In genomic region chr3:47824541-47825473, GRCh38 we compare ENCODE assay signal across 9 cellular contexts. TPM values are rescaled to one million over a fixed set of nuclear protein-coding genes. Genes with fewer than 3 reads are reported as not detected.
A peak's percentile ranks its signal among the peaks of the same experiment; 100 is the strongest.
DNase-seq lines count a peak whose midpoint lies in the region; ATAC-seq, FAIRE-seq and TF ChIP-seq lines count a peak whose summit lies in the region.
"Had no signal": no experiment of that assay in that cellular context is flagged by ENCODE, and none has a peak within 500 bp of the region (broad histone marks: within the 10 kb centered on the region; RNA-seq: fewer than 3 reads in every experiment).

No MANE protein-coding gene starts in this region.

- H4K20me1 ChIP-seq in HepG2 (ENCODE audit: insufficient read depth, low read length), result no peaks in the 10 kb centered on the region; the same call in 1 of the 2 replicates

- H3K27ac ChIP-seq in HepG2 (ENCODE audit: extremely low read length, insufficient read depth, low read length), result peak overlapping the region; percentile 73

- peak overlapping the region; percentile 86 for H3K4me2 ChIP-seq in HepG2 (ENCODE audit: low read depth, low read length)

- H3K27me3 ChIP-seq in HepG2 (ENCODE audit: control insufficient read depth in 1 of 2, insufficient read depth in 2 of 2, low read length in 2 of 2), result no peaks in the 10 kb centered on the region; a peak in 1 of 5 replicates

- in situ Hi-C loops in HepG2 (cut with HindIII; ENCODE audit: extremely low pct_ligation_motif_present, low pct_unique_long_range_greater_than_20kb), result no loop called here

- H3K79me2 ChIP-seq in HepG2 (ENCODE audit: insufficient read depth, low read length), result peaks cover 28% of the 10 kb centered on the region

- peak; percentile 99 for DNase-seq in AG20443 (ENCODE audit: low spot score)
- DNase-seq in NCI-H446 (lab: John Stamatoyannopoulos, UW), result peak; percentile 17 to 74
- DNase-seq in activated CD4-positive, alpha-beta T cell treated with anti-CD3 and anti-CD28 coated beads for 48 hours, result peak; percentile 84
- DNase-seq in dedifferentiated amniotic fluid mesenchymal stem cell (ENCODE audit: extremely low spot score), result peak; percentile 77
- DNase-seq in HepG2 (ENCODE audit: low spot score), result peak; percentile 69
- peak; percentile 79 for DNase-seq in stimulated activated CD4-positive, alpha-beta T cell treated with anti-CD3 and anti-CD28 coated beads, Interleukin-4, amount 100 ng/mL, for 1 hour

- WGBS in HepG2 (ENCODE audit: low lambda C conversion rate), result 17% methylated on average over 14 of the region's 77 CpGs

- peak; percentile 85 for TF ChIP-seq RAD21 in HepG2 (CRISPR knock-in tag; IDR thresholded peaks at IDR 0.05)

- peak overlapping the region; percentile 92 for H2AFZ ChIP-seq in HepG2 (ENCODE audit: low read length)

- POLR2A ChIA-PET in HepG2 (lab: Yijun Ruan, JAX), result interaction anchor here (0.6 to 3.0 kb wide), 13 partner anchors 10 to 445 kb away, joined by 3 to 14 read pairs (median 7); partner anchors contain the start of gene DHX30

- peaks cover 9 to 24% of the 10 kb centered on the region in 2 experiments for H3K36me3 ChIP-seq in HepG2 (replicated peaks in 1 of 2; ENCODE audit: control insufficient read depth in 1 of 2, insufficient read depth in 2 of 2, low read length in 2 of 2)

- intact Hi-C loops in HepG2 (cut with micrococcal nuclease; ENCODE audit: unreplicated experiment), result no loop called here

- peak; percentile 32 for FAIRE-seq in HepG2 (lab: Jason Lieb, UNC)
- FAIRE-seq: colon had no signal

- TF ChIP-seq POLR2A in HepG2 (IDR thresholded peaks at IDR 0.05; ENCODE audit: insufficient read depth in 1 of 2, low read depth in 2 of 2, low read length in 2 of 2), result peak; percentile 73 to 81

- peak overlapping the region; percentile 88 to 98 (median 91) for H3K4me3 ChIP-seq in HepG2 (replicated peaks in 1 of 3; ENCODE audit: insufficient read depth in 1 of 3, low read depth in 2 of 3, low read length in 3 of 3)

- H3K4me1 ChIP-seq in HepG2 (ENCODE audit: insufficient read depth, low read length), result peaks cover 22% of the 10 kb centered on the region

- CTCF ChIA-PET in HepG2 (lab: Yijun Ruan, JAX; ENCODE audit: low intra/inter-chr PET ratio, low total read pairs), result interaction anchor here (1.2 kb wide), 1 partner anchor 25 kb away, joined by 4 read pairs; no protein-coding TSS in a partner anchor

- H3K9ac ChIP-seq in HepG2 (ENCODE audit: insufficient read depth, low read depth, low read length), result peak overlapping the region; percentile 98

- peak; percentile 94 for ATAC-seq in GM18909 (IDR thresholded peaks at IDR 0.05; ENCODE audit: poor library complexity, unreplicated experiment)
- peak; percentile 89 for ATAC-seq in HG03159 (IDR thresholded peaks at IDR 0.05; ENCODE audit: unreplicated experiment)
- ATAC-seq in HepG2, result peak; percentile 99

- H3K9me3 ChIP-seq in HepG2 (ENCODE audit: low read length), result no peaks in the 10 kb centered on the region

- BruUV-seq in HepG2 (replicated peaks; lab: Mats Ljungman, UMichigan), result TSS peak; percentile 78

- peak; percentile 85 for TF ChIP-seq CTCF in HepG2 (CRISPR knock-in tag; IDR thresholded peaks at IDR 0.05)

- TF ChIP-seq EP300 in HepG2 (IDR thresholded peaks at IDR 0.05; ENCODE audit: low read depth in 2 of 2, low read length in 2 of 2) (0 out of 4 replicates have a peak, but pooled peaks have one; percentile 4 to 30), HepG2 (CRISPR knock-in tag; IDR thresholded peaks at IDR 0.05; ENCODE audit: borderline replicate concordance) (no peak)

TF ChIP-seq in HepG2, 621 proteins besides CTCF, POLR2A, EP300 and RAD21 (continues in another document):
- no peak for TF ChIP-seq MYNN (CRISPR knock-in tag; IDR thresholded peaks at IDR 0.05; ENCODE audit: low read depth)
- TF ChIP-seq ZNF704 (CRISPR knock-in tag; IDR thresholded peaks at IDR 0.05; ENCODE audit: borderline replicate concordance), result peak; percentile 80; the same call in 1 of the 2 replicates
- TF ChIP-seq BORCS8-MEF2B (CRISPR knock-in tag; IDR thresholded peaks at IDR 0.05), result peak; percentile 55
- peak; percentile 79 for TF ChIP-seq TARDBP (CRISPR knock-in tag; IDR thresholded peaks at IDR 0.05)
- no peak for TF ChIP-seq KLF11 (CRISPR knock-in tag; IDR thresholded peaks at IDR 0.05)
- 0 out of 2 replicates have a peak, but pooled peaks have one; percentile 68 for TF ChIP-seq KLF6 (CRISPR knock-in tag; IDR thresholded peaks at IDR 0.05)
- 0 out of 2 replicates have a peak, but pooled peaks have one; percentile 88 for TF ChIP-seq REXO4 (CRISPR knock-in tag; IDR thresholded peaks at IDR 0.05; ENCODE audit: borderline replicate concordance)
- TF ChIP-seq ZNF432 (CRISPR knock-in tag; IDR thresholded peaks at IDR 0.05; ENCODE audit: borderline replicate concordance), result no peak
- no peak; the same call in 1 of the 2 replicates for TF ChIP-seq ZNF101 (CRISPR knock-in tag; IDR thresholded peaks at IDR 0.05; ENCODE audit: borderline replicate concordance, low read depth)
- TF ChIP-seq KDM1A (CRISPR knock-in tag; IDR thresholded peaks at IDR 0.05), result no peak
- TF ChIP-seq ZC3H13 (CRISPR knock-in tag; IDR thresholded peaks at IDR 0.05), result peak; percentile 50; the same call in 1 of the 2 replicates
- peak; percentile 96 for TF ChIP-seq RBFOX2 (IDR thresholded peaks at IDR 0.05; ENCODE audit: low read depth, low read length)
- no peak for TF ChIP-seq ZSCAN30 (CRISPR knock-in tag; IDR thresholded peaks at IDR 0.05)
- TF ChIP-seq SCMH1 (CRISPR knock-in tag; IDR thresholded peaks at IDR 0.05; ENCODE audit: borderline replicate concordance), result no peak
- TF ChIP-seq ZNF615 (CRISPR knock-in tag; IDR thresholded peaks at IDR 0.05; ENCODE audit: borderline replicate concordance), result no peak
- TF ChIP-seq ZNF317 (CRISPR knock-in tag; IDR thresholded peaks at IDR 0.05), result no peak
- no peak for TF ChIP-seq RXRB (CRISPR knock-in tag; IDR thresholded peaks at IDR 0.05; ENCODE audit: borderline replicate concordance)
- TF ChIP-seq THAP11 (CRISPR knock-in tag; IDR thresholded peaks at IDR 0.05), result peak; percentile 93

RNA-seq across cellular contexts. Expression of gene DHX30, which starts 21.9 kb away (rescaled TPM):
- 45.6 and 59.4 TPM in 2 replicates for total RNA-seq in HepG2 (2016; rRNA removed; fragmentation: Illumina TruSeq; extraction: Trizol)
- 13.6 and 17.0 TPM in 2 replicates for total RNA-seq in HepG2 (2016; cell fraction: cytosol; rRNA removed; fragmentation: Illumina TruSeq; extraction: Trizol; ENCODE audit: low read depth)
- total RNA-seq in HepG2 (2016; cell fraction: insoluble cytoplasmic fraction; rRNA removed; fragmentation: Illumina TruSeq; extraction: Trizol), result 38.6 and 62.5 TPM in 2 replicates
- 22.4 and 24.3 TPM in 2 replicates for total RNA-seq in HepG2 (2016; cell fraction: membrane; rRNA removed; fragmentation: Illumina TruSeq; extraction: Trizol)
- total RNA-seq in HepG2 (2016; cell fraction: nucleus; rRNA removed; fragmentation: Illumina TruSeq; extraction: Trizol), result 62.9 and 74.7 TPM in 2 replicates
- polyA plus RNA-seq in HepG2 (2011; rRNA removed), result 30.6 and 40.7 TPM in 2 replicates
- 28.3 and 39.0 TPM in 2 replicates for polyA plus RNA-seq in HepG2 (2011; cell fraction: cytosol; rRNA removed)
- 163 and 197 TPM in 2 replicates for polyA plus RNA-seq in HepG2 (2011; cell fraction: nucleus; rRNA removed)
- polyA plus RNA-seq in HepG2 (2012), result 24.2 and 29.1 TPM in 2 replicates
- 11.0 and 12.5 TPM in 2 replicates for polyA plus RNA-seq in HepG2 (2016; cell fraction: cytosol; fragmentation: Illumina TruSeq; extraction: Trizol; ENCODE audit: low read depth)
- 25.7 and 33.1 TPM in 2 replicates for polyA plus RNA-seq in HepG2 (2016; cell fraction: insoluble cytoplasmic fraction; fragmentation: Illumina TruSeq; extraction: Trizol; ENCODE audit: low read depth)
- polyA plus RNA-seq in HepG2 (2016; cell fraction: membrane; fragmentation: Illumina TruSeq; extraction: Trizol; ENCODE audit: low read depth), result 9.0 and 9.5 TPM in 2 replicates
- polyA plus RNA-seq in HepG2 (2016; cell fraction: nucleus; fragmentation: Illumina TruSeq; extraction: Trizol; ENCODE audit: insufficient read depth, low read depth), result 92.0 and 98.7 TPM in 2 replicates
- polyA minus RNA-seq in HepG2 (2011; rRNA and poly(A)+ RNA removed; ENCODE audit: low replicate concordance), result 105 and 153 TPM in 2 replicates
- 32.0 and 32.5 TPM in 2 replicates for polyA minus RNA-seq in HepG2 (2011; cell fraction: cytosol; rRNA and poly(A)+ RNA removed)
- polyA minus RNA-seq in HepG2 (2011; cell fraction: nucleus; rRNA and poly(A)+ RNA removed), result 66.0 and 72.5 TPM in 2 replicates

RNA-seq across cellular contexts. Expression of gene SMARCC1, which starts 43.1 kb away (rescaled TPM):
- 53.6 and 58.4 TPM in 2 replicates for total RNA-seq in HepG2 (2016; rRNA removed; fragmentation: Illumina TruSeq; extraction: Trizol)
- total RNA-seq in HepG2 (2016; cell fraction: cytosol; rRNA removed; fragmentation: Illumina TruSeq; extraction: Trizol; ENCODE audit: low read depth), result 31.7 and 35.7 TPM in 2 replicates
- total RNA-seq in HepG2 (2016; cell fraction: insoluble cytoplasmic fraction; rRNA removed; fragmentation: Illumina TruSeq; extraction: Trizol), result 46.9 and 62.8 TPM in 2 replicates
- total RNA-seq in HepG2 (2016; cell fraction: membrane; rRNA removed; fragmentation: Illumina TruSeq; extraction: Trizol), result 19.5 and 23.9 TPM in 2 replicates
- total RNA-seq in HepG2 (2016; cell fraction: nucleus; rRNA removed; fragmentation: Illumina TruSeq; extraction: Trizol), result 53.6 and 55.4 TPM in 2 replicates
- 38.3 and 47.9 TPM in 2 replicates for polyA plus RNA-seq in HepG2 (2011; rRNA removed)
- 11.9 and 13.7 TPM in 2 replicates for polyA plus RNA-seq in HepG2 (2011; cell fraction: cytosol; rRNA removed)
- 28.8 and 29.2 TPM in 2 replicates for polyA plus RNA-seq in HepG2 (2011; cell fraction: nucleus; rRNA removed)
- 35.0 and 49.8 TPM in 2 replicates for polyA plus RNA-seq in HepG2 (2012)
- polyA plus RNA-seq in HepG2 (2016; cell fraction: cytosol; fragmentation: Illumina TruSeq; extraction: Trizol; ENCODE audit: low read depth), result 1.8 and 2.0 TPM in 2 replicates
- polyA plus RNA-seq in HepG2 (2016; cell fraction: insoluble cytoplasmic fraction; fragmentation: Illumina TruSeq; extraction: Trizol; ENCODE audit: low read depth), result 35.8 and 41.7 TPM in 2 replicates
- 4.7 and 6.4 TPM in 2 replicates for polyA plus RNA-seq in HepG2 (2016; cell fraction: membrane; fragmentation: Illumina TruSeq; extraction: Trizol; ENCODE audit: low read depth)
- 53.2 and 60.9 TPM in 2 replicates for polyA plus RNA-seq in HepG2 (2016; cell fraction: nucleus; fragmentation: Illumina TruSeq; extraction: Trizol; ENCODE audit: insufficient read depth, low read depth)
- polyA minus RNA-seq in HepG2 (2011; rRNA and poly(A)+ RNA removed; ENCODE audit: low replicate concordance), result 72.6 and 165 TPM in 2 replicates
- polyA minus RNA-seq in HepG2 (2011; cell fraction: cytosol; rRNA and poly(A)+ RNA removed), result 31.1 and 46.0 TPM in 2 replicates
- 73.1 and 73.5 TPM in 2 replicates for polyA minus RNA-seq in HepG2 (2011; cell fraction: nucleus; rRNA and poly(A)+ RNA removed)

Comparison
In these comparisons a context has a peak if more than half of its experiments do, and no peak if none do; other contexts are left out.
1. Peak in every context shown above with its lines: DNase-seq, ATAC-seq, H3K4me3 ChIP-seq and H3K27ac ChIP-seq.
2. DNase-seq: peak in every context shown above with its lines; median percentile 99 in AG20443; 84 in activated CD4-positive, alpha-beta T cell treated with anti-CD3 and anti-CD28 coated beads for 48 hours; 79 in stimulated activated CD4-positive, alpha-beta T cell treated with anti-CD3 and anti-CD28 coated beads, Interleukin-4, amount 100 ng/mL, for 1 hour; 77 in dedifferentiated amniotic fluid mesenchymal stem cell; 69 in HepG2; 46 in NCI-H446.